In genomic region chr17:47695664-47696376, GRCh38 we compare ENCODE assay signal across 9 cellular contexts.
DNase-seq lines count a peak whose midpoint lies in the region; ATAC-seq and TF ChIP-seq lines count a peak whose summit lies in the region.
"Had no signal": no experiment of that assay in that cellular context is flagged by ENCODE, and none has a peak within 500 bp of the region (broad histone marks: within the 10 kb centered on the region; RNA-seq: fewer than 3 reads in every experiment).

No MANE protein-coding gene starts in this region.

- DNase-seq in T-helper 2 cell treated with Interferon-gamma antibody and Interleukin-4, amounts not matched to agents 5 μg/mL and 100 μg/mL, for 36 hours (ENCODE audit: low spot score) = no peak
- DNase-seq in T-helper 2 cell (no peak), islet precursor cell (peak; percentile 79), HEK293T (ENCODE audit: extremely low spot score) (no peak)
- DNase-seq in stimulated activated naive B cell treated with anti-CD40 and anti-IgM and Interleukin-4, amounts not matched to agents 10 μg/mL and 1 μg/mL and 100 μg/mL, for 72 hours = no peak
- DNase-seq: BE2C had no signal

- ATAC-seq in stimulated activated naive B cell treated with anti-CD40 and anti-IgM and Interleukin-4, amounts not matched to agents 10 μg/mL and 1 μg/mL and 100 μg/mL, for 72 hours (replicated peaks) = peak in 1 of 2 donors; percentile 13
- ATAC-seq in GM21423 (IDR thresholded peaks at IDR 0.05; ENCODE audit: unreplicated experiment) (no peak), GM18909 (IDR thresholded peaks at IDR 0.05; ENCODE audit: poor library complexity, unreplicated experiment) (no peak)

- POLR2A ChIA-PET in HEK293T (lab: Yijun Ruan, JAX) = interaction anchor here (0.8 to 1.5 kb wide), 2 partner anchors 8 to 22 kb away, joined by 3 to 7 read pairs; no protein-coding TSS in a partner anchor

- no peaks in the 10 kb centered on the region for H3K36me3 Mint-ChIP-seq in T-helper 2 cell treated with Interferon-gamma antibody and Interleukin-4, amounts not matched to agents 5 μg/mL and 100 μg/mL, for 36 hours (ENCODE audit: low read depth)
- peaks cover 4% of the 10 kb centered on the region for H3K36me3 Mint-ChIP-seq in activated naive CD8-positive, alpha-beta T cell
- H3K36me3 Mint-ChIP-seq in stimulated activated naive B cell treated with anti-CD40 and anti-IgM and Interleukin-4, amounts not matched to agents 10 μg/mL and 1 μg/mL and 100 μg/mL, for 72 hours = no peaks in the 10 kb centered on the region

- no peaks in the 10 kb centered on the region for H3K9me3 Mint-ChIP-seq in T-helper 2 cell treated with Interferon-gamma antibody and Interleukin-4, amounts not matched to agents 5 μg/mL and 100 μg/mL, for 36 hours
- H3K9me3 Mint-ChIP-seq in activated naive CD8-positive, alpha-beta T cell (ENCODE audit: low read depth) = no peaks in the 10 kb centered on the region
- no peaks in the 10 kb centered on the region for H3K9me3 Mint-ChIP-seq in stimulated activated naive B cell treated with anti-CD40 and anti-IgM and Interleukin-4, amounts not matched to agents 10 μg/mL and 1 μg/mL and 100 μg/mL, for 72 hours

- peaks cover 22% of the 10 kb centered on the region for H3K4me1 Mint-ChIP-seq in T-helper 2 cell treated with Interferon-gamma antibody and Interleukin-4, amounts not matched to agents 5 μg/mL and 100 μg/mL, for 36 hours (ENCODE audit: low read depth)
- peaks cover 57% of the 10 kb centered on the region for H3K4me1 Mint-ChIP-seq in activated naive CD8-positive, alpha-beta T cell (ENCODE audit: low read depth)
- H3K4me1 Mint-ChIP-seq in stimulated activated naive B cell treated with anti-CD40 and anti-IgM and Interleukin-4, amounts not matched to agents 10 μg/mL and 1 μg/mL and 100 μg/mL, for 72 hours = peaks cover 35 to 48% of the 10 kb centered on the region in 2 donors

- peak overlapping the region; percentile 7 for H3K4me3 Mint-ChIP-seq in T-helper 2 cell treated with Interferon-gamma antibody and Interleukin-4, amounts not matched to agents 5 μg/mL and 100 μg/mL, for 36 hours
- peak overlapping the region; percentile 88 for H3K4me3 Mint-ChIP-seq in activated naive CD8-positive, alpha-beta T cell
- H3K4me3 Mint-ChIP-seq in stimulated activated naive B cell treated with anti-CD40 and anti-IgM and Interleukin-4, amounts not matched to agents 10 μg/mL and 1 μg/mL and 100 μg/mL, for 72 hours = peak overlapping the region; percentile 86 to 88

- no peak overlapping the region for H3K27ac Mint-ChIP-seq in T-helper 2 cell treated with Interferon-gamma antibody and Interleukin-4, amounts not matched to agents 5 μg/mL and 100 μg/mL, for 36 hours
- peak overlapping the region; percentile 91 for H3K27ac Mint-ChIP-seq in activated naive CD8-positive, alpha-beta T cell
- H3K27ac Mint-ChIP-seq in stimulated activated naive B cell treated with anti-CD40 and anti-IgM and Interleukin-4, amounts not matched to agents 10 μg/mL and 1 μg/mL and 100 μg/mL, for 72 hours = no peak overlapping the region

- H3K27me3 Mint-ChIP-seq in T-helper 2 cell treated with Interferon-gamma antibody and Interleukin-4, amounts not matched to agents 5 μg/mL and 100 μg/mL, for 36 hours (ENCODE audit: low read depth) = peaks cover 14% of the 10 kb centered on the region
- H3K27me3 Mint-ChIP-seq in activated naive CD8-positive, alpha-beta T cell = no peaks in the 10 kb centered on the region
- no peaks in the 10 kb centered on the region for H3K27me3 Mint-ChIP-seq in stimulated activated naive B cell treated with anti-CD40 and anti-IgM and Interleukin-4, amounts not matched to agents 10 μg/mL and 1 μg/mL and 100 μg/mL, for 72 hours

- CTCF ChIA-PET in HEK293T (lab: Yijun Ruan, JAX) = no interaction called here

TF ChIP-seq in HEK293T, 16 proteins besides CTCF, POLR2A, EP300 and RAD21:
- TF ChIP-seq HDGF (IDR thresholded peaks at IDR 0.05; ENCODE audit: borderline replicate concordance) (no peak), ARNT (IDR thresholded peaks at IDR 0.05) (no peak), TARDBP (IDR thresholded peaks at IDR 0.05) (no peak)

Comparison
In these comparisons a context has a peak if more than half of its experiments do, and no peak if none do; other contexts are left out.
1. H3K4me3 Mint-ChIP-seq: peak in every context shown above with its lines; median percentile 88 in activated naive CD8-positive, alpha-beta T cell; 87 in stimulated activated naive B cell treated with anti-CD40 and anti-IgM and Interleukin-4, amounts not matched to agents 10 μg/mL and 1 μg/mL and 100 μg/mL, for 72 hours; 7 in T-helper 2 cell treated with Interferon-gamma antibody and Interleukin-4, amounts not matched to agents 5 μg/mL and 100 μg/mL, for 36 hours.